Comparison of ENCODE assay signal across 9 cellular contexts in genomic region chr20:37903317-37904007, GRCh38. TPM values are rescaled to one million over a fixed set of nuclear protein-coding genes. Genes with fewer than 3 reads are reported as not detected.
DNase-seq lines count a peak whose midpoint lies in the region; ATAC-seq, FAIRE-seq and TF ChIP-seq lines count a peak whose summit lies in the region.
"Had no signal": no experiment of that assay in that cellular context is flagged by ENCODE, and none has a peak within 500 bp of the region (broad histone marks: within the 10 kb centered on the region; RNA-seq: fewer than 3 reads in every experiment).

No MANE protein-coding gene starts in this region.

- H3K27me3 ChIP-seq in CD4-positive, alpha-beta T cell (ENCODE audit: control insufficient read depth, insufficient read depth, low read length), result peaks cover 62% of the 10 kb centered on the region
- H3K27me3 ChIP-seq in dorsolateral prefrontal cortex, result peaks cover 0 to 59% (median 16%) of the 10 kb centered on the region in 45 donors
- peaks cover 31% of the 10 kb centered on the region for H3K27me3 ChIP-seq in neural progenitor cell

- intact Hi-C loops in CD4-positive, alpha-beta T cell (cut with DNase I, micrococcal nuclease), result no loop called here
- intact Hi-C loops in dorsolateral prefrontal cortex (cut with DNase I), result loop anchor here in 1 of 2 donors (10.0 kb wide), 2 partner anchors 311 to 339 kb away; no protein-coding TSS in a partner anchor

- no peak overlapping the region for H3K9ac ChIP-seq in neural progenitor cell

- peaks cover 22% of the 10 kb centered on the region for H3K4me1 ChIP-seq in neural progenitor cell

- no peak overlapping the region for H3K27ac Mint-ChIP-seq in CD4-positive, alpha-beta T cell
- peak overlapping the region; percentile 69 for H3K27ac Mint-ChIP-seq in neural progenitor cell

- peaks cover 74% of the 10 kb centered on the region for H3K27me3 Mint-ChIP-seq in CD4-positive, alpha-beta T cell
- H3K27me3 Mint-ChIP-seq in neural progenitor cell (ENCODE audit: insufficient read depth, low read depth), result peaks cover 20% of the 10 kb centered on the region

- no peak overlapping the region for H3K27ac ChIP-seq in CD4-positive, alpha-beta T cell (ENCODE audit: low read depth, low read length)
- peak overlapping the region in 37 of 59 donors; percentile 21 to 83 (median 60) for H3K27ac ChIP-seq in dorsolateral prefrontal cortex
- no peak overlapping the region for H3K27ac ChIP-seq in neural progenitor cell

- H3F3A ChIP-seq in neural progenitor cell (ENCODE audit: low read depth), result peaks cover 43% of the 10 kb centered on the region

- peak; percentile 93 for FAIRE-seq in HTR-8/SVneo (lab: Jason Lieb, UNC)
- FAIRE-seq: endometrium had no signal

- CTCF ChIA-PET in CD4-positive, alpha-beta T cell (lab: Charles Lee), result no interaction called here

- H3K4me3 ChIP-seq in dorsolateral prefrontal cortex, result peak overlapping the region in 58 of 59 donors; percentile 11 to 72 (median 58)
- H3K4me3 ChIP-seq in neural progenitor cell, result peak overlapping the region; percentile 61

- H3K36me3 Mint-ChIP-seq in CD4-positive, alpha-beta T cell (ENCODE audit: low read depth), result no peaks in the 10 kb centered on the region
- H3K36me3 Mint-ChIP-seq in neural progenitor cell, result no peaks in the 10 kb centered on the region

- H3K9me3 ChIP-seq in CD4-positive, alpha-beta T cell (ENCODE audit: control insufficient read depth, low read length), result no peaks in the 10 kb centered on the region
- no peaks in the 10 kb centered on the region for H3K9me3 ChIP-seq in neural progenitor cell (ENCODE audit: low read depth)

- no peak for TF ChIP-seq CTCF in CD4-positive, alpha-beta T cell (IDR thresholded peaks at IDR 0.05)
- TF ChIP-seq CTCF in dorsolateral prefrontal cortex (IDR thresholded peaks at IDR 0.05 in 54 of 56, conservative IDR thresholded peaks at IDR 0.05 in 2 of 56; ENCODE audit: low read depth in 1 of 56, partially characterized antibody in 56 of 56) (peak in 50 of 56 donors; percentile 13 to 57 (median 37)), neural progenitor cell (IDR thresholded peaks at IDR 0.05) (peak; percentile 61)

- H3K36me3 ChIP-seq in neural progenitor cell, result no peaks in the 10 kb centered on the region

- DNase-seq in CD4-positive, alpha-beta T cell, result no peak
- DNase-seq in HTR-8/SVneo (ENCODE audit: insufficient read length, low spot score), result no peak
- DNase-seq in dorsolateral prefrontal cortex, result no peak
- no peak for DNase-seq in neural progenitor cell (ENCODE audit: low spot score)
- DNase-seq in SK-N-DZ (ENCODE audit: low spot score), result no peak
- no peak for DNase-seq in NOMO-1 (lab: John Stamatoyannopoulos, UW; ENCODE audit: unreplicated experiment in 2 of 2)

- POLR2A ChIA-PET in CD4-positive, alpha-beta T cell (lab: Charles Lee), result no interaction called here

- H3K4me1 Mint-ChIP-seq in CD4-positive, alpha-beta T cell (ENCODE audit: low read depth), result peaks cover 16% of the 10 kb centered on the region
- H3K4me1 Mint-ChIP-seq in neural progenitor cell, result peaks cover 63% of the 10 kb centered on the region

- H3K9me3 Mint-ChIP-seq in CD4-positive, alpha-beta T cell, result no peaks in the 10 kb centered on the region
- peaks cover 3% of the 10 kb centered on the region for H3K9me3 Mint-ChIP-seq in neural progenitor cell

- H4K20me1 ChIP-seq in neural progenitor cell (ENCODE audit: low read depth), result peaks cover 10% of the 10 kb centered on the region

- H2AFZ ChIP-seq in neural progenitor cell (replicated peaks), result peak overlapping the region; percentile 86

- H3K4me3 Mint-ChIP-seq in CD4-positive, alpha-beta T cell, result peak overlapping the region; percentile 59
- H3K4me3 Mint-ChIP-seq in neural progenitor cell, result peak overlapping the region; percentile 92

- H3K4me2 ChIP-seq in neural progenitor cell, result peak overlapping the region; percentile 83

- ATAC-seq in CD4-positive, alpha-beta T cell (ENCODE audit: poor library complexity), result no peak
- no peak for ATAC-seq in HG02588 (IDR thresholded peaks at IDR 0.05; ENCODE audit: unreplicated experiment)
- no peak for ATAC-seq in HG03045 (IDR thresholded peaks at IDR 0.05; ENCODE audit: unreplicated experiment)

- no peaks in the 10 kb centered on the region for H3K79me2 ChIP-seq in neural progenitor cell (ENCODE audit: low read depth)

RNA-seq across cellular contexts. Expression of gene VSTM2L, which starts 0.5 kb away (rescaled TPM):
- total RNA-seq in CD4-positive, alpha-beta T cell, result not detected
- total RNA-seq in dorsolateral prefrontal cortex, result 100 to 1,000 TPM in 68 of 120 experiments, 10 to 100 TPM in 52; 24.0 to 168 (median 105) TPM
- 2.9 and 13.8 TPM in 2 replicates for total RNA-seq in neural progenitor cell (ENCODE audit: low replicate concordance)
- polyA plus RNA-seq in SK-N-DZ (2014; cell fraction: cytosol; rRNA removed), result 11.6 and 15.9 TPM in 2 replicates
- 6.4 and 8.6 TPM in 2 replicates for polyA plus RNA-seq in SK-N-DZ (2014; cell fraction: nucleus; rRNA removed)

Comparison
In these comparisons a context has a peak if more than half of its experiments do, and no peak if none do; other contexts are left out.
1. H3K27ac ChIP-seq: peak in dorsolateral prefrontal cortex (37 of 59); none in CD4-positive, alpha-beta T cell (single experiment) and neural progenitor cell (single experiment).